ENCODE assay signal across 7 cellular contexts in genomic region chr1:16873076-16873879, GRCh38. TPM values are rescaled to one million over a fixed set of nuclear protein-coding genes. Genes with fewer than 3 reads are reported as not detected.
DNase-seq lines count a peak whose midpoint lies in the region; TF ChIP-seq lines count a peak whose summit lies in the region.
"Not testable (repeated sequence)": the region's sequence is repeated elsewhere in the genome, so short reads cannot be mapped to it uniquely, and the experiment has no call there.

No MANE protein-coding gene starts in this region.

- H3K4me1 Mint-ChIP-seq in HFFc6 (ENCODE audit: low read depth) = peaks cover 10% of the 10 kb centered on the region
- peaks cover 17% of the 10 kb centered on the region for H3K4me1 Mint-ChIP-seq in activated naive CD4-positive, alpha-beta T cell treated with anti-CD3 and anti-CD28 coated beads, Interleukin-2, amount 50 U/mL, for 24 hours
- H3K4me1 Mint-ChIP-seq in nephron = not testable (repeated sequence)

- H3K9me3 ChIP-seq in effector memory CD4-positive, alpha-beta T cell (ENCODE audit: control insufficient read depth, low read length) = not testable (repeated sequence)

- peak; percentile 75 for DNase-seq in HFFc6
- peak; percentile 71 for DNase-seq in activated CD4-positive, CD25-positive, alpha-beta regulatory T cell treated with anti-CD3 and anti-CD28 coated beads, Interleukin-2, amount 50 U/mL, for 72 hours
- peak in 2 of 3 donors; percentile 31 to 49 for DNase-seq in effector memory CD4-positive, alpha-beta T cell
- peak; percentile 62 to 66 for DNase-seq in stimulated activated CD4-positive, alpha-beta T cell treated with anti-CD3 and anti-CD28 coated beads, Interleukin-4, amount 100 ng/mL, for 4 hours

- not testable (repeated sequence) for H3K27me3 ChIP-seq in effector memory CD4-positive, alpha-beta T cell (replicated peaks; ENCODE audit: control insufficient read depth, insufficient read depth, low read length, poor library complexity, severe bottlenecking)

- H3K9me3 Mint-ChIP-seq in HFFc6; activated naive CD4-positive, alpha-beta T cell treated with anti-CD3 and anti-CD28 coated beads, Interleukin-2, amount 50 U/mL, for 24 hours; nephron: not testable (repeated sequence)

- peak overlapping the region; percentile 27; the same call in 1 of the 2 replicates for H3K4me3 Mint-ChIP-seq in HFFc6
- H3K4me3 Mint-ChIP-seq in activated naive CD4-positive, alpha-beta T cell treated with anti-CD3 and anti-CD28 coated beads, Interleukin-2, amount 50 U/mL, for 24 hours = peak overlapping the region; percentile 80
- peak overlapping the region; percentile 79 to 84 (median 82) for H3K4me3 Mint-ChIP-seq in nephron

- H3K4me1 ChIP-seq in effector memory CD4-positive, alpha-beta T cell (ENCODE audit: control insufficient read depth, insufficient read depth, low read length, poor library complexity, severe bottlenecking) = not testable (repeated sequence)

- H3K4me3 ChIP-seq in effector memory CD4-positive, alpha-beta T cell (ENCODE audit: insufficient read depth, low read depth, low read length, poor library complexity, severe bottlenecking) = peak overlapping the region; percentile 15
- H3K4me3 ChIP-seq in iPS-11a (ENCODE audit: low read depth, low read length) = peak overlapping the region; percentile 33

- H3K27me3 Mint-ChIP-seq in HFFc6 (ENCODE audit: insufficient read depth) (peaks cover 29% of the 10 kb centered on the region), nephron (ENCODE audit: low read depth) (peaks cover 52% of the 10 kb centered on the region)
- peaks cover 22% of the 10 kb centered on the region for H3K27me3 Mint-ChIP-seq in activated naive CD4-positive, alpha-beta T cell treated with anti-CD3 and anti-CD28 coated beads, Interleukin-2, amount 50 U/mL, for 24 hours

- H3K36me3 Mint-ChIP-seq in HFFc6 (ENCODE audit: low read depth); activated naive CD4-positive, alpha-beta T cell treated with anti-CD3 and anti-CD28 coated beads, Interleukin-2, amount 50 U/mL, for 24 hours; nephron (ENCODE audit: low read depth): not testable (repeated sequence)

- H3K36me3 ChIP-seq in effector memory CD4-positive, alpha-beta T cell (ENCODE audit: control insufficient read depth, insufficient read depth, low read length) = not testable (repeated sequence)

- H3K27ac Mint-ChIP-seq in HFFc6, nephron: not testable (repeated sequence)
- peak overlapping the region; percentile 63 for H3K27ac Mint-ChIP-seq in activated naive CD4-positive, alpha-beta T cell treated with anti-CD3 and anti-CD28 coated beads, Interleukin-2, amount 50 U/mL, for 24 hours

- not testable (repeated sequence) for H3K27ac ChIP-seq in effector memory CD4-positive, alpha-beta T cell (ENCODE audit: insufficient read depth, low read length, poor library complexity, severe bottlenecking)

- TF ChIP-seq CTCF in HFFc6 (IDR thresholded peaks at IDR 0.05); nephron (IDR thresholded peaks at IDR 0.05; ENCODE audit: unreplicated experiment in 3 of 3): not testable (repeated sequence)

RNA-seq across cellular contexts. Expression of gene RNU1-2, which starts 22.5 kb away (rescaled TPM):
- 1,000 to 10,000 TPM; 1,191 to 2,394 (median 1,819) TPM for total RNA-seq in HFFc6 (2021; fragmentation: NEBNext Ultra II Directional; extraction: Animal tissue kit (Norgen Biotek cat#: 25700))

RNA-seq across cellular contexts. Expression of gene CROCC, which starts 48.5 kb away (rescaled TPM):
- 10 to 100 TPM; 10.3 to 14.6 (median 12.5) TPM for total RNA-seq in HFFc6 (2021; fragmentation: NEBNext Ultra II Directional; extraction: Animal tissue kit (Norgen Biotek cat#: 25700))

Comparison
In these comparisons a context has a peak if more than half of its experiments do, and no peak if none do; other contexts are left out.
1. H3K4me3 Mint-ChIP-seq: peak in every context shown above with its lines; median percentile 82 in nephron; 80 in activated naive CD4-positive, alpha-beta T cell treated with anti-CD3 and anti-CD28 coated beads, Interleukin-2, amount 50 U/mL, for 24 hours; 27 in HFFc6.